8 cellular contexts compared by ENCODE assay signal in genomic region chr20:3749689-3750639, GRCh38. TPM values are rescaled to one million over a fixed set of nuclear protein-coding genes. Genes with fewer than 3 reads are reported as not detected.
DNase-seq lines count a peak whose midpoint lies in the region; ATAC-seq and TF ChIP-seq lines count a peak whose summit lies in the region.

No MANE protein-coding gene starts in this region.

- H3K9me3 ChIP-seq in mucosa of descending colon, result no peaks in the 10 kb centered on the region

- H3K4me1 ChIP-seq in mucosa of descending colon (ENCODE audit: low read depth), result peaks cover 7% of the 10 kb centered on the region

- H3K4me3 ChIP-seq in mucosa of descending colon, result no peak overlapping the region

- in situ Hi-C loops in GM13977 (cut with MboI; ENCODE audit: low pct_unique_long_range_greater_than_20kb, low sequenced_read_pairs, unreplicated experiment), result no loop called here

- ATAC-seq in mucosa of descending colon (peak; percentile 56), HG02884 (IDR thresholded peaks at IDR 0.05; ENCODE audit: unreplicated experiment) (no peak), GM21423 (IDR thresholded peaks at IDR 0.05; ENCODE audit: unreplicated experiment) (no peak)

- DNase-seq in GM13977 (ENCODE audit: low spot score), result peak; percentile 77
- peak; percentile 65 for DNase-seq in RPMI7951 (ENCODE audit: low read depth)
- DNase-seq in ecto neural progenitor cell (ENCODE audit: low spot score), result peak; percentile 83
- no peak for DNase-seq in mucosa of descending colon
- DNase-seq in AML-193 (lab: John Stamatoyannopoulos, UW), result no peak

- no peak overlapping the region for H3K27ac ChIP-seq in 22Rv1

- H3K36me3 ChIP-seq in mucosa of descending colon (ENCODE audit: low read depth), result no peaks in the 10 kb centered on the region

- TF ChIP-seq CTCF in 22Rv1 (IDR thresholded peaks at IDR 0.05) (peak; percentile 99), GM13977 (IDR thresholded peaks at IDR 0.05; ENCODE audit: extremely low read depth, insufficient read depth, missing control alignments) (peak; percentile 56), mucosa of descending colon (IDR thresholded peaks at IDR 0.05) (peak; percentile 60)

- intact Hi-C loops in mucosa of descending colon (cut with DNase I, micrococcal nuclease), result no loop called here

RNA-seq across cellular contexts. Expression of gene HSPA12B, which starts 17.5 kb away (rescaled TPM):
- not detected in 2 replicates for total RNA-seq in RPMI7951 (2014; rRNA removed; shearing (Covaris generic))
- 1 to 10 TPM; 1.2 to 5.9 (median 3.4) TPM for total RNA-seq in mucosa of descending colon

RNA-seq across cellular contexts. Expression of gene ADISSP, which starts 17.6 kb away (rescaled TPM):
- 52.7 and 73.8 TPM in 2 replicates for total RNA-seq in RPMI7951 (2014; rRNA removed; shearing (Covaris generic))
- total RNA-seq in mucosa of descending colon, result 10 to 100 TPM; 14.5 to 69.6 (median 26.5) TPM

RNA-seq across cellular contexts. Expression of gene SPEF1, which starts 31.3 kb away (rescaled TPM):
- total RNA-seq in RPMI7951 (2014; rRNA removed; shearing (Covaris generic)), result 0.78 TPM in 1 of 2 replicates, not detected in the other
- under 1 TPM in 1 of 3 donors, not detected in 2; 0.19 TPM for total RNA-seq in mucosa of descending colon

RNA-seq across cellular contexts. Expression of gene CENPB, which starts 36.6 kb away (rescaled TPM):
- total RNA-seq in RPMI7951 (2014; rRNA removed; shearing (Covaris generic)), result 65.2 and 122 TPM in 2 replicates
- total RNA-seq in mucosa of descending colon, result 100 to 1,000 TPM in 1 of 3 donors, 10 to 100 TPM in 2; 71.7 to 114 (median 75.0) TPM

RNA-seq across cellular contexts. Expression of gene SIGLEC1, which starts 37.6 kb away (rescaled TPM):
- not detected in 2 replicates for total RNA-seq in RPMI7951 (2014; rRNA removed; shearing (Covaris generic))
- total RNA-seq in mucosa of descending colon, result 10 to 100 TPM in 2 of 3 donors, 1 to 10 TPM in 1; 3.3 to 21.7 (median 12.2) TPM

Comparison
In these comparisons a context has a peak if more than half of its experiments do, and no peak if none do; other contexts are left out.
1. DNase-seq: peak in GM13977 (single experiment), RPMI7951 (single experiment) and ecto neural progenitor cell (single experiment); none in mucosa of descending colon (0 of 3) and AML-193 (0 of 2).
2. Peak in every context shown above with its lines, with median percentiles within 50 percentile points of each other: CTCF ChIP-seq.